10 cellular contexts compared by ENCODE assay signal in genomic region chr10:132593900-132594876, GRCh38. TPM values are rescaled to one million over a fixed set of nuclear protein-coding genes. Genes with fewer than 3 reads are reported as not detected.
DNase-seq lines count a peak whose midpoint lies in the region; ATAC-seq, FAIRE-seq and TF ChIP-seq lines count a peak whose summit lies in the region.
"Had no signal": no experiment of that assay in that cellular context is flagged by ENCODE, and none has a peak within 500 bp of the region (broad histone marks: within the 10 kb centered on the region; RNA-seq: fewer than 3 reads in every experiment).

No MANE protein-coding gene starts in this region.

- H3K9me3 ChIP-seq in GM12878 (replicated peaks; ENCODE audit: control insufficient read depth, insufficient read depth, low read length) (peaks cover 2% of the 10 kb centered on the region; the same call in 2 of the 3 replicates), endodermal cell (ENCODE audit: control insufficient read depth, low read length) (no peaks in the 10 kb centered on the region)

- H3K27me3 Mint-ChIP-seq in stimulated activated naive CD8-positive, alpha-beta T cell treated with anti-CD3 and anti-CD28 coated beads, Interleukin-15, amount 100 ng/mL, for 72 hours = no peaks in the 10 kb centered on the region
- peaks cover 2% of the 10 kb centered on the region for H3K27me3 Mint-ChIP-seq in endodermal cell (ENCODE audit: insufficient read depth)

- BruUV-seq in GM12878 (replicated peaks; lab: Mats Ljungman, UMichigan) = TSS peak; percentile 74

- H3K27me3 ChIP-seq in GM12878 (replicated peaks in 1 of 2; ENCODE audit: control insufficient read depth in 2 of 2, insufficient read depth in 2 of 2, low read length in 1 of 2) = no peaks in the 10 kb centered on the region
- H3K27me3 ChIP-seq in endodermal cell (ENCODE audit: control insufficient read depth, insufficient read depth, low read length, poor library complexity, severe bottlenecking) = no peaks in the 10 kb centered on the region
- H3K27me3 ChIP-seq: brain microvascular endothelial cell had no signal

- no peak overlapping the region for H3K9ac ChIP-seq in GM12878 (ENCODE audit: control insufficient read depth, insufficient read depth, low read length)
- H3K9ac ChIP-seq in endodermal cell (ENCODE audit: extremely low read depth, low read length, poor library complexity, severe bottlenecking) = no peak overlapping the region

- peak; percentile 46 to 83; a peak in 3 of 4 replicates for TF ChIP-seq EP300 in GM12878 (IDR thresholded peaks at IDR 0.05; ENCODE audit: borderline replicate concordance in 1 of 2, control insufficient read depth in 1 of 2, low read depth in 2 of 2, low read length in 2 of 2)

- H3K36me3 Mint-ChIP-seq in endodermal cell (ENCODE audit: low read depth) = no peaks in the 10 kb centered on the region

- no peak overlapping the region; the same call in 1 of the 2 replicates for H2AFZ ChIP-seq in GM12878 (ENCODE audit: control insufficient read depth, low read depth, low read length)

- no peaks in the 10 kb centered on the region for H4K20me1 ChIP-seq in GM12878 (ENCODE audit: control insufficient read depth, insufficient read depth)

- H3K79me2 ChIP-seq in GM12878 (ENCODE audit: control insufficient read depth, insufficient read depth, low read length) = peaks cover 13% of the 10 kb centered on the region

- H3K27ac ChIP-seq in GM12878 (ENCODE audit: control insufficient read depth, insufficient read depth) (peak overlapping the region; percentile 35), endodermal cell (ENCODE audit: low read depth, low read length) (no peak overlapping the region)
- H3K27ac ChIP-seq: brain microvascular endothelial cell, C4-2B had no signal

- TF ChIP-seq POLR2A in GM12878 (IDR thresholded peaks at IDR 0.05; ENCODE audit: low read depth, low read length) = no peak

- H3K27ac Mint-ChIP-seq in stimulated activated naive CD8-positive, alpha-beta T cell treated with anti-CD3 and anti-CD28 coated beads, Interleukin-15, amount 100 ng/mL, for 72 hours = no peak overlapping the region
- H3K27ac Mint-ChIP-seq in endodermal cell = no peak overlapping the region

- in situ Hi-C loops in GM12878 (cut with MboI) = no loop called here

- ATAC-seq in stimulated activated naive CD8-positive, alpha-beta T cell treated with anti-CD3 and anti-CD28 coated beads, Interleukin-15, Interleukin-2, amounts not matched to agents 100 U/mL and 50 U/mL, for 24 hours = peak; percentile 21
- no peak for ATAC-seq in stimulated activated naive CD8-positive, alpha-beta T cell treated with anti-CD3 and anti-CD28 coated beads, Interleukin-15, amount 100 ng/mL, for 72 hours
- peak; percentile 83 for ATAC-seq in HG02885 (IDR thresholded peaks at IDR 0.05; ENCODE audit: poor library complexity, unreplicated experiment)
- ATAC-seq in GM12878 = peak; percentile 89

- H3K4me3 Mint-ChIP-seq in stimulated activated naive CD8-positive, alpha-beta T cell treated with anti-CD3 and anti-CD28 coated beads, Interleukin-15, amount 100 ng/mL, for 72 hours = peak overlapping the region in 1 of 2 donors; percentile 48
- no peak overlapping the region for H3K4me3 Mint-ChIP-seq in endodermal cell

- H3K4me3 ChIP-seq in GM12878 (peak overlapping the region; percentile 16; the same call in 1 of the 2 replicates), endodermal cell (ENCODE audit: low read length) (no peak overlapping the region)

- FAIRE-seq in GM12878 (lab: Jason Lieb, UNC) = peak; percentile 7

- no peak for DNase-seq in stimulated activated naive CD8-positive, alpha-beta T cell treated with anti-CD3 and anti-CD28 coated beads, Interleukin-15, Interleukin-2, amounts not matched to agents 100 U/mL and 50 U/mL, for 24 hours
- no peak for DNase-seq in stimulated activated naive CD8-positive, alpha-beta T cell treated with anti-CD3 and anti-CD28 coated beads, Interleukin-15, amount 100 ng/mL, for 72 hours
- DNase-seq in GM12878 (ENCODE audit: low read depth, low spot score) (peak; percentile 54), NCI-H524 (lab: John Stamatoyannopoulos, UW) (no peak), endodermal cell (no peak), inferior parietal cortex (ENCODE audit: extremely low spot score) (no peak)
- no peak for DNase-seq in activated CD4-positive, CD25-positive, alpha-beta regulatory T cell treated with anti-CD3 and anti-CD28 coated beads, Interleukin-2, amount 50 U/mL, for 72 hours
- DNase-seq: brain microvascular endothelial cell had no signal

- H3K4me2 ChIP-seq in GM12878 (ENCODE audit: control insufficient read depth, insufficient read depth) = peak overlapping the region; percentile 88

- RAD21 ChIA-PET in GM12878 (lab: Charles Lee; ENCODE audit: unreplicated experiment) = interaction anchor here (1.0 to 4.7 kb wide), 11 partner anchors 13 to 135 kb away, joined by 4 to 84 read pairs (median 4); no protein-coding TSS in a partner anchor

- WGBS in GM12878 (ENCODE audit: insufficient coverage, insufficient replicate concordance, low lambda C conversion rate, missing lambda C conversion rate) = 9% methylated on average over 25 of the region's 25 CpGs
- 93 to 94% methylated on average over 18 to 25 of the region's 25 CpGs for WGBS in endodermal cell (ENCODE audit: insufficient coverage in 1 of 2, insufficient read length in 1 of 2), 2 experiments

- intact Hi-C loops in GM12878 (cut with micrococcal nuclease; ENCODE audit: unreplicated experiment) = loop anchor here (1.0 kb wide), 1 partner anchor 22 kb away; no protein-coding TSS in a partner anchor

- no peak for TF ChIP-seq RAD21 in GM12878 (IDR thresholded peaks at IDR 0.05; ENCODE audit: insufficient read depth, low read depth, low read length)

- CTCF ChIA-PET in GM12878 (lab: Yijun Ruan, JAX) = interaction anchor here (0.7 to 2.5 kb wide), 7 partner anchors 18 to 55 kb away, joined by 3 to 17 read pairs (median 6); no protein-coding TSS in a partner anchor

- H3K4me1 ChIP-seq in GM12878 (ENCODE audit: control insufficient read depth, insufficient read depth, low read length) (peaks cover 19% of the 10 kb centered on the region), endodermal cell (ENCODE audit: control insufficient read depth, insufficient read depth, low read length) (no peaks in the 10 kb centered on the region)

- H3K9me3 Mint-ChIP-seq in stimulated activated naive CD8-positive, alpha-beta T cell treated with anti-CD3 and anti-CD28 coated beads, Interleukin-15, amount 100 ng/mL, for 72 hours = peaks cover 10 to 12% of the 10 kb centered on the region in 2 donors
- peaks cover 11% of the 10 kb centered on the region for H3K9me3 Mint-ChIP-seq in endodermal cell

- H3K4me1 Mint-ChIP-seq in stimulated activated naive CD8-positive, alpha-beta T cell treated with anti-CD3 and anti-CD28 coated beads, Interleukin-15, amount 100 ng/mL, for 72 hours = peaks cover 78% of the 10 kb centered on the region
- peaks cover 10% of the 10 kb centered on the region for H3K4me1 Mint-ChIP-seq in endodermal cell

- no peaks in the 10 kb centered on the region for H3K36me3 ChIP-seq in GM12878 (ENCODE audit: control insufficient read depth in 2 of 2, insufficient read depth in 2 of 2, low read length in 1 of 2)
- no peaks in the 10 kb centered on the region for H3K36me3 ChIP-seq in endodermal cell (ENCODE audit: control insufficient read depth, insufficient read depth, low read length)
- H3K36me3 ChIP-seq: brain microvascular endothelial cell had no signal

- POLR2A ChIA-PET in GM12878 (lab: Charles Lee) = interaction anchor here (0.6 to 2.0 kb wide), 6 partner anchors 12 to 55 kb away, joined by 3 to 26 read pairs (median 6); no protein-coding TSS in a partner anchor

- SMC1A ChIA-PET in GM12878 (lab: Charles Lee; ENCODE audit: uncharacterized antibody, unreplicated experiment) = interaction anchor here (0.8 to 4.5 kb wide), 13 partner anchors 14 to 262 kb away, joined by 3 to 62 read pairs (median 7); partner anchors contain the start of gene LRRC27

- no peak for TF ChIP-seq CTCF in GM12878 (IDR thresholded peaks at IDR 0.05 in 2 of 3, conservative IDR thresholded peaks at IDR 0.05 in 1 of 3; ENCODE audit: control insufficient read depth in 2 of 3, extremely low read depth in 1 of 3, insufficient read depth in 1 of 3, low read depth in 3 of 3, low read length in 3 of 3)
- no peak for TF ChIP-seq CTCF in endodermal cell (conservative IDR thresholded peaks at IDR 0.05)

TF ChIP-seq in GM12878, 131 proteins besides CTCF, POLR2A, EP300 and RAD21 (continues in another document):
- TF ChIP-seq MYC (IDR thresholded peaks at IDR 0.05; ENCODE audit: insufficient read depth, insufficient read length, insufficient replicate concordance, low read length, severe bottlenecking) = no peak
- TF ChIP-seq GATAD2B (conservative IDR thresholded peaks at IDR 0.05; ENCODE audit: low read depth) = peak; percentile 68; the same call in 1 of the 2 replicates
- peak; percentile 84 for TF ChIP-seq MTA2 (IDR thresholded peaks at IDR 0.05; ENCODE audit: low read depth)

RNA-seq across cellular contexts. Expression of gene INPP5A, which starts 56.6 kb away (rescaled TPM):
- total RNA-seq in GM12878 (2013; cell fraction: nucleolus; rRNA removed) = 48.1 and 49.5 TPM in 2 replicates
- 9.3 and 12.8 TPM in 2 replicates for total RNA-seq in GM12878 (2014; rRNA removed)
- total RNA-seq in GM12878 (2014; rRNA removed; fragmentation: Illumina TruSeq; extraction: Trizol) = 7.8 and 8.8 TPM in 2 replicates
- 13.3 and 15.0 TPM in 2 replicates for total RNA-seq in GM12878 (2021)
- 2.9 TPM for polyA plus RNA-seq in GM12878 (2011; ENCODE audit: low read depth)
- 12.3 and 14.7 TPM in 2 replicates for polyA plus RNA-seq in GM12878 (2011; rRNA removed)
- 11.5 and 13.5 TPM in 2 replicates for polyA plus RNA-seq in GM12878 (2011; cell fraction: cytosol; rRNA removed)
- 22.4 and 29.0 TPM in 2 replicates for polyA plus RNA-seq in GM12878 (2011; cell fraction: nucleus; rRNA removed)
- 3.6 and 5.4 TPM in 2 replicates for polyA plus RNA-seq in GM12878 (2012)
- 4.8 and 4.9 TPM in 2 replicates for polyA plus RNA-seq in GM12878 (2014; fragmentation: Illumina TruSeq; extraction: Trizol)
- polyA plus RNA-seq in GM12878 (2014; fragmentation: Nextera tagmentation; extraction: Ambion mirVana) = 1 to 10 TPM in 1 of 2 experiments, under 1 TPM in 1; 0.52 to 1.7 TPM
- 8.0 and 9.0 TPM in 2 replicates for polyA plus RNA-seq in GM12878 (2014; rRNA removed)
- under 1 TPM; 0.69 to 0.74 TPM for polyA plus RNA-seq in GM12878 (2016; fragmentation: Nextera tagmentation; extraction: Ambion mirVana)
- 18.4 and 20.3 TPM in 2 replicates for polyA minus RNA-seq in GM12878 (2011; rRNA and poly(A)+ RNA removed)
- polyA minus RNA-seq in GM12878 (2011; cell fraction: cytosol; rRNA and poly(A)+ RNA removed) = 8.1 and 10.2 TPM in 2 replicates
- 27.4 and 28.0 TPM in 2 replicates for polyA minus RNA-seq in GM12878 (2011; cell fraction: nucleus; rRNA and poly(A)+ RNA removed)
- total RNA-seq in endodermal cell = 10 to 100 TPM; 20.7 to 26.7 TPM
- polyA plus RNA-seq in endodermal cell (2013, experiment 1 of 2) = 21.7 TPM
- polyA plus RNA-seq in endodermal cell (2013, experiment 2 of 2) = 20.9 TPM
